In the genomic region with DNA sequence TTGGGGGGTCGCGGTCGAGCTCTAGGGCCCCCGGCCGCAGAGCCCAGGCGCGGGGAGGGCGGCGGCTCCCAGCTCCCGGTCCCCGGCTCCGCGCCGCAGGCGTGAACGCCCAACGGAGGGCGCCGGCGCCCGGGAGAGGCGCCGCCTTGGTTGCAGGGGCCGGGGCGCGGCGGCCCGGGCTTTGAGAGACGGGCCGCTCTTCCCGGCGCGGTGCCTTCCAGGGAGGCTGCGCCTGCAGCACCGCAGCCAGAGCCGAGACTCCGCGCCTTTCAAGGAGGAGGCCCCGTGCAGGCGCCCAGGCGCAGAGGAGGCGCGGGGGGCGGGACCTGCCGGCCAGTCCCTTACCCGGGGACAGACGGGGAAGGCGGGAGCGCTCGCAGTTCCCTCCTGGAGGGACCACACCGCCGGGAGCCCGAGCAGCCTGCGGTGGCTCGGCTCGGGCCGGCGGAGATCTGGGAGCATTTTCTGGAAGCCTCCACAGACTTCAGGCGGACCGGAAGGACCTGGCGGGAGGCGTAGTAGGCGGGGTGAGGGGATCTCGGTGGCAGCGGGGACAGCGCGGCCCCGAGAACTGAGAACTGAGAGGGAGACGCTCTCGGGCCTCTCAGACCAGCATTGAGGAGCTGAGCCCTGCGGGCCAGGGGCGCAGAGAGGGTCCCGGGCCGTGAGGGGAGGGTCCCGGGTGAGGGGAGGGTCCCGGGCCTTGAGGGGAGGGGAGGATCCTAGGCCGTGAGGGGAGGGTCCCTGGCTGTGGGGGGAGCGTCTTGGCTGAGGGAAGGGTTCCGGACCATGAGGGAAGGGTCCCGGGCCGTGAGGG, we compare ENCODE assay signal across 8 cellular contexts. TPM values are rescaled to one million over a fixed set of nuclear protein-coding genes. Genes with fewer than 3 reads are reported as not detected.
DNase-seq lines count a peak whose midpoint lies in the region; ATAC-seq and TF ChIP-seq lines count a peak whose summit lies in the region.

No MANE protein-coding gene starts in this region.

- no peaks in the 10 kb centered on the region for H3K9me3 ChIP-seq in neuron (ENCODE audit: low read length)

- H3K27me3 ChIP-seq in GM06990 (replicated peaks; ENCODE audit: control insufficient read depth, insufficient read depth, low read length) (no peaks in the 10 kb centered on the region; the same call in 1 of the 2 replicates), H7 (ENCODE audit: control insufficient read depth, insufficient read depth, low read length) (no peaks in the 10 kb centered on the region), foreskin keratinocyte (peaks cover 47% of the 10 kb centered on the region), neuron (ENCODE audit: insufficient read depth, low read length) (no peaks in the 10 kb centered on the region)

- H3K4me1 ChIP-seq in foreskin keratinocyte: no peaks in the 10 kb centered on the region
- H3K4me1 ChIP-seq in neuron (ENCODE audit: insufficient read depth, low read length): peaks cover 4% of the 10 kb centered on the region

- no peak overlapping the region for H3K27ac ChIP-seq in foreskin keratinocyte

- ATAC-seq in foreskin keratinocyte: peak; percentile 54

- H3K36me3 ChIP-seq in GM06990 (ENCODE audit: control insufficient read depth, insufficient read depth, low read length): no peaks in the 10 kb centered on the region
- H3K36me3 ChIP-seq in H7 (replicated peaks; ENCODE audit: control insufficient read depth, insufficient read depth, low read length): no peaks in the 10 kb centered on the region
- H3K36me3 ChIP-seq in neuron (ENCODE audit: insufficient read depth, low read length): no peaks in the 10 kb centered on the region

- DNase-seq in GM06990 (ENCODE audit: extremely low read depth, insufficient read length) (peak; percentile 28), H7 (peak; percentile 89), NCI-H1092 treated with DMSO at 0.1 percent for 48 hours (lab: John Stamatoyannopoulos, UW) (peak; percentile 56), foreskin keratinocyte (peak in 1 of 2 donors; percentile 2), UCSD-AML1 (lab: John Stamatoyannopoulos, UW; ENCODE audit: unreplicated experiment) (no peak), RPMI8226 (no peak)
- peak; percentile 46 for DNase-seq in activated T-cell treated with anti-CD3 and anti-CD28 coated beads, Interleukin-2, amount 50 U/mL, for 1 hour

- no peak for TF ChIP-seq CTCF in GM06990 (IDR thresholded peaks at IDR 0.05; ENCODE audit: insufficient read depth, low read length, poor library complexity, severe bottlenecking)
- TF ChIP-seq CTCF in foreskin keratinocyte (conservative IDR thresholded peaks at IDR 0.05): no peak

- peak overlapping the region; percentile 97 for H2AFZ ChIP-seq in neuron (ENCODE audit: low read depth, low read length)

- peak overlapping the region; percentile 51 for H3K4me3 ChIP-seq in GM06990 (replicated peaks; ENCODE audit: low read depth, low read length)
- H3K4me3 ChIP-seq in H7 (ENCODE audit: insufficient read depth, low read depth, low read length): peak overlapping the region; percentile 47
- H3K4me3 ChIP-seq in neuron (ENCODE audit: low read length): peak overlapping the region; percentile 54

RNA-seq across cellular contexts. Expression of a gene that starts 25.5 kb away (rescaled TPM):
- total RNA-seq in H7 (2014; rRNA removed; shearing (Covaris generic)): 21.2 and 21.3 TPM in 2 replicates
- 0.07 TPM in 1 of 2 replicates, not detected in the other for total RNA-seq in foreskin keratinocyte
- polyA plus RNA-seq in foreskin keratinocyte: 0.06 TPM in 1 of 2 replicates, not detected in the other

Comparison
In these comparisons a context has a peak if more than half of its experiments do, and no peak if none do; other contexts are left out.
1. DNase-seq: peak in GM06990 (single experiment), H7 (single experiment), NCI-H1092 treated with DMSO at 0.1 percent for 48 hours (single experiment) and activated T-cell treated with anti-CD3 and anti-CD28 coated beads, Interleukin-2, amount 50 U/mL, for 1 hour (single experiment); none in UCSD-AML1 (single experiment) and RPMI8226 (single experiment).
2. RNA of a gene that starts 25.5 kb away (total RNA-seq): 21.2 to 21.3 TPM in H7; 0.07 TPM in foreskin keratinocyte; every median in the first group is over 10 times any median in the second.
3. Peak in every context shown above with its lines, with median percentiles within 50 percentile points of each other: H3K4me3 ChIP-seq.